In genomic region chr1:192826791-192827477, GRCh38 we compare ENCODE assay signal across 16 cellular contexts. TPM values are rescaled to one million over a fixed set of nuclear protein-coding genes. Genes with fewer than 3 reads are reported as not detected.
DNase-seq lines count a peak whose midpoint lies in the region; ATAC-seq lines count a peak whose summit lies in the region.
"Had no signal": no experiment of that assay in that cellular context is flagged by ENCODE, and none has a peak within 500 bp of the region (broad histone marks: within the 10 kb centered on the region; RNA-seq: fewer than 3 reads in every experiment).

No MANE protein-coding gene starts in this region.

- no peak overlapping the region for H3K27ac ChIP-seq in naive thymus-derived CD4-positive, alpha-beta T cell (ENCODE audit: low read depth, low read length)
- H3K27ac ChIP-seq: KMS-11, neural progenitor cell, SK-N-MC had no signal

- POLR2A ChIA-PET in naive thymus-derived CD4-positive, alpha-beta T cell (lab: Charles Lee), result no interaction called here

- H3K36me3 ChIP-seq in naive thymus-derived CD4-positive, alpha-beta T cell (ENCODE audit: control insufficient read depth in 2 of 3, insufficient read depth in 3 of 3, low read length in 3 of 3), result no peaks in the 10 kb centered on the region
- H3K36me3 ChIP-seq: neural progenitor cell had no signal

- H3K4me1 Mint-ChIP-seq in naive thymus-derived CD4-positive, alpha-beta T cell, result peaks cover 0 to 2% (median 0%) of the 10 kb centered on the region in 7 donors
- H3K4me1 Mint-ChIP-seq: activated CD4-positive, alpha-beta T cell treated with anti-CD3 and anti-CD28 coated beads, Interleukin-2, amount 10 ng/mL, durations not matched to agents 24 days and 14 days; activated naive CD4-positive, alpha-beta T cell treated with anti-CD3 and anti-CD28 coated beads, Interleukin-2, amount 10 ng/mL, durations not matched to agents 7 days and 5 days had no signal

- H3K9me3 Mint-ChIP-seq in naive thymus-derived CD4-positive, alpha-beta T cell, result peaks cover 0 to 2% (median 0%) of the 10 kb centered on the region in 11 donors
- H3K9me3 Mint-ChIP-seq: activated naive CD4-positive, alpha-beta T cell treated with anti-CD3 and anti-CD28 coated beads, Interleukin-2, amount 10 ng/mL, durations not matched to agents 7 days and 5 days; neural progenitor cell; stimulated activated naive CD8-positive, alpha-beta T cell treated with anti-CD3 and anti-CD28 coated beads, Interleukin-15, Interleukin-2, amounts not matched to agents 100 ng/mL and 50 ng/mL, for 24 hours had no signal

- no peak overlapping the region for H3K27ac Mint-ChIP-seq in naive thymus-derived CD4-positive, alpha-beta T cell
- H3K27ac Mint-ChIP-seq: activated CD4-positive, alpha-beta T cell treated with anti-CD3 and anti-CD28 coated beads, Interleukin-2, amount 10 ng/mL, durations not matched to agents 24 days and 14 days; activated naive CD4-positive, alpha-beta T cell treated with anti-CD3 and anti-CD28 coated beads, Interleukin-2, amount 10 ng/mL, durations not matched to agents 7 days and 5 days; neural progenitor cell; stimulated activated naive CD8-positive, alpha-beta T cell treated with anti-CD3 and anti-CD28 coated beads, Interleukin-15, Interleukin-2, amounts not matched to agents 100 ng/mL and 50 ng/mL, for 24 hours had no signal

- H3K27me3 ChIP-seq in naive thymus-derived CD4-positive, alpha-beta T cell (ENCODE audit: control insufficient read depth in 2 of 2, insufficient read depth in 2 of 2, low read length in 2 of 2), result no peaks in the 10 kb centered on the region
- H3K27me3 ChIP-seq: neural progenitor cell had no signal

- H3K36me3 Mint-ChIP-seq in naive thymus-derived CD4-positive, alpha-beta T cell, result no peaks in the 10 kb centered on the region
- H3K36me3 Mint-ChIP-seq: activated naive CD4-positive, alpha-beta T cell treated with anti-CD3 and anti-CD28 coated beads, Interleukin-2, amount 10 ng/mL, durations not matched to agents 7 days and 5 days; neural progenitor cell had no signal

- intact Hi-C loops in naive thymus-derived CD4-positive, alpha-beta T cell (cut with micrococcal nuclease), result no loop called here

- H3K9me3 ChIP-seq in naive thymus-derived CD4-positive, alpha-beta T cell (ENCODE audit: control insufficient read depth in 2 of 3, low read length in 3 of 3), result no peaks in the 10 kb centered on the region

- CTCF ChIA-PET in naive thymus-derived CD4-positive, alpha-beta T cell (lab: Charles Lee), result no interaction called here

- H3K4me3 ChIP-seq in naive thymus-derived CD4-positive, alpha-beta T cell (ENCODE audit: low read length), result no peak overlapping the region
- H3K4me3 ChIP-seq: neural progenitor cell, SK-N-MC had no signal

- no peaks in the 10 kb centered on the region for H3K4me1 ChIP-seq in naive thymus-derived CD4-positive, alpha-beta T cell (ENCODE audit: control insufficient read depth in 2 of 2, insufficient read depth in 2 of 2, low read length in 2 of 2)
- H3K4me1 ChIP-seq: neural progenitor cell had no signal

- H3K27me3 Mint-ChIP-seq in naive thymus-derived CD4-positive, alpha-beta T cell, result peaks cover 9 to 35% (median 10%) of the 10 kb centered on the region in 5 donors

- DNase-seq in A172 (ENCODE audit: low spot score), result peak; percentile 75
- peak; percentile 55 for DNase-seq in NCI-H226
- DNase-seq in NCI-H2227 (lab: John Stamatoyannopoulos, UW; ENCODE audit: unreplicated experiment), result no peak
- DNase-seq in iPS-NIHi11 (ENCODE audit: low spot score), result no peak
- no peak for DNase-seq in naive thymus-derived CD4-positive, alpha-beta T cell
- DNase-seq: activated CD4-positive, alpha-beta T cell treated with anti-CD3 and anti-CD28 coated beads, Interleukin-2, amount 10 ng/mL, durations not matched to agents 24 days and 14 days; activated naive CD4-positive, alpha-beta T cell treated with anti-CD3 and anti-CD28 coated beads, Interleukin-2, amount 10 ng/mL, durations not matched to agents 7 days and 5 days; effector memory CD4-positive, alpha-beta T cell; NCI-H446 had no signal

- peak; percentile 97 for ATAC-seq in GM21619 (IDR thresholded peaks at IDR 0.05; ENCODE audit: unreplicated experiment)
- ATAC-seq in esophagus mucosa, result peak; percentile 98
- no peak for ATAC-seq in GM18498 (IDR thresholded peaks at IDR 0.05; ENCODE audit: unreplicated experiment)
- no peak for ATAC-seq in naive thymus-derived CD4-positive, alpha-beta T cell

- no peak overlapping the region for H3K4me3 Mint-ChIP-seq in naive thymus-derived CD4-positive, alpha-beta T cell
- H3K4me3 Mint-ChIP-seq: activated CD4-positive, alpha-beta T cell treated with anti-CD3 and anti-CD28 coated beads, Interleukin-2, amount 10 ng/mL, durations not matched to agents 24 days and 14 days; activated naive CD4-positive, alpha-beta T cell treated with anti-CD3 and anti-CD28 coated beads, Interleukin-2, amount 10 ng/mL, durations not matched to agents 7 days and 5 days; neural progenitor cell; stimulated activated naive CD8-positive, alpha-beta T cell treated with anti-CD3 and anti-CD28 coated beads, Interleukin-15, Interleukin-2, amounts not matched to agents 100 ng/mL and 50 ng/mL, for 24 hours had no signal

RNA-seq across cellular contexts. Expression of gene RGS2, which starts 18.1 kb away (rescaled TPM):
- 1.5 and 3.8 TPM in 2 replicates for total RNA-seq in A172 (2014; rRNA removed; shearing (Covaris generic))
- total RNA-seq in esophagus mucosa, result 10.8 TPM
- 100 to 1,000 TPM in 1 of 5 experiments, 10 to 100 TPM in 2, 1 to 10 TPM in 2; 3.5 to 317 (median 12.2) TPM for total RNA-seq in naive thymus-derived CD4-positive, alpha-beta T cell
- 10 to 100 TPM; 14.3 to 14.4 TPM for polyA plus RNA-seq in naive thymus-derived CD4-positive, alpha-beta T cell

Comparison
In these comparisons a context has a peak if more than half of its experiments do, and no peak if none do; other contexts are left out.
1. DNase-seq: peak in A172 (single experiment) and NCI-H226 (single experiment); none in NCI-H2227 (single experiment), iPS-NIHi11 (single experiment) and naive thymus-derived CD4-positive, alpha-beta T cell (0 of 9).
2. ATAC-seq: peak in GM21619 (single experiment) and esophagus mucosa (single experiment); none in GM18498 (single experiment) and naive thymus-derived CD4-positive, alpha-beta T cell (single experiment).